ENCODE assay signal across 17 cellular contexts in the genomic region with DNA sequence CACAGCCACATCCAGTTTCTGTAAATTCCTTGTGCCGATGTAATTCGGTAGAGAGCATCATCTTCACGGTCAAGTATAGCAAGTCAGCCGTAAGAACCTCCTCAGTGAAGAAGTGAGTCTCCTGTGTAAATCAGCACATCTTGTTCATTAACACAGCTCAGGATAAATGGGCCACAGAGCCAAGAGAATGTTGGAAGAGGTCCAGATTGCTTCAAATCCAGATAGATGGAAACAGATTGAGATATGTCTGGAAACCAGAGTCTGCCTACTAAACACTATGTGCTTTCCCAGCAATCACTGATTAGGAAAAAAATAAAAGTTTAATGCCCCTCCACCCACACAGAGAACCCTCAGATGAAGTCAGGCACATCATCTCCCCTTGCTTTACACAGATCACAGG.
DNase-seq lines count a peak whose midpoint lies in the region.
"Had no signal": no experiment of that assay in that cellular context is flagged by ENCODE, and none has a peak within 500 bp of the region (broad histone marks: within the 10 kb centered on the region; RNA-seq: fewer than 3 reads in every experiment).

No MANE protein-coding gene starts in this region.

- H4K91ac ChIP-seq in trophoblast cell (ENCODE audit: low read depth, low read length), result no peak overlapping the region

- no peak overlapping the region for H3K27ac ChIP-seq in trophoblast cell (ENCODE audit: low read depth, low read length)
- H3K27ac ChIP-seq: 22Rv1, Peyer's patch had no signal

- H3K79me2 ChIP-seq in trophoblast cell (ENCODE audit: control insufficient read depth, insufficient read depth, low read length, poor library complexity), result no peaks in the 10 kb centered on the region

- no peak overlapping the region for H3K18ac ChIP-seq in trophoblast cell (ENCODE audit: low read length)

- H3K79me1 ChIP-seq in trophoblast cell (ENCODE audit: low read length), result no peaks in the 10 kb centered on the region

- H3K9ac ChIP-seq in trophoblast cell (ENCODE audit: low read length), result peak overlapping the region; percentile 58

- DNase-seq in NCI-H2029 (lab: John Stamatoyannopoulos, UW) (peak; percentile 16), NCI-H2029 treated with DMSO at 0.1 percent for 48 hours (lab: John Stamatoyannopoulos, UW) (no peak), NCI-H1694 (lab: John Stamatoyannopoulos, UW) (peak; percentile 81), NCI-H524 treated with DMSO at 0.1 percent for 48 hours (lab: John Stamatoyannopoulos, UW) (peak; percentile 58), trophoblast cell (no peak), 8988T (no peak), NOMO-1 treated with dmso at 0.1 percent for 144 hours (lab: John Stamatoyannopoulos, UW; ENCODE audit: unreplicated experiment) (no peak), kidney tubule cell (ENCODE audit: low spot score) (no peak)
- DNase-seq: C1 segment of cervical spinal cord, Karpas-422, NCI-H1417 treated with DMSO at 0.1 percent for 48 hours, NCI-H526 treated with DMSO at 0.1 percent for 48 hours, Peyer's patch, SHP77, SW 1271 had no signal

- no peaks in the 10 kb centered on the region for H3K9me3 ChIP-seq in trophoblast cell (ENCODE audit: insufficient read depth, low read depth, low read length)
- H3K9me3 ChIP-seq: Peyer's patch had no signal

- H3K4me2 ChIP-seq in trophoblast cell (ENCODE audit: low read length), result no peak overlapping the region

- no peaks in the 10 kb centered on the region for H3K36me3 ChIP-seq in trophoblast cell (ENCODE audit: control insufficient read depth in 1 of 2, insufficient read depth in 2 of 2, low read length in 2 of 2)
- H3K36me3 ChIP-seq: Peyer's patch had no signal

- no peak overlapping the region for H3K4ac ChIP-seq in trophoblast cell (ENCODE audit: low read depth, low read length)

- H4K8ac ChIP-seq in trophoblast cell (ENCODE audit: low read depth, low read length), result no peak overlapping the region

- no peak overlapping the region for H3K23ac ChIP-seq in trophoblast cell (ENCODE audit: low read length)

- H4K12ac ChIP-seq in trophoblast cell (ENCODE audit: low read depth, low read length), result no peak overlapping the region

- H2BK12ac ChIP-seq in trophoblast cell (ENCODE audit: low read length), result no peak overlapping the region

- H2BK5ac ChIP-seq in trophoblast cell (ENCODE audit: low read depth, low read length, poor library complexity), result no peak overlapping the region

- no peaks in the 10 kb centered on the region for H3K27me3 ChIP-seq in trophoblast cell (ENCODE audit: insufficient read depth, low read length)
- H3K27me3 ChIP-seq: Peyer's patch had no signal

- H3K14ac ChIP-seq in trophoblast cell (ENCODE audit: low read length), result no peak overlapping the region

- H2AK5ac ChIP-seq in trophoblast cell (ENCODE audit: low read length), result no peak overlapping the region

- no peak overlapping the region for H2AFZ ChIP-seq in trophoblast cell (ENCODE audit: insufficient read depth, low read length, poor library complexity)

- WGBS in trophoblast cell (ENCODE audit: extremely low coverage, insufficient coverage, insufficient read length), result no CpG with 5 or more reads among the region's 4 CpGs

- no peak overlapping the region for H2BK120ac ChIP-seq in trophoblast cell (ENCODE audit: insufficient read depth, low read length, poor library complexity)

- H3K4me3 ChIP-seq in trophoblast cell (ENCODE audit: low read depth, low read length), result no peak overlapping the region
- H3K4me3 ChIP-seq: GM12878, Peyer's patch had no signal

- H3K4me1 ChIP-seq in trophoblast cell (ENCODE audit: control insufficient read depth in 1 of 2, insufficient read depth in 2 of 2, low read length in 2 of 2), result no peaks in the 10 kb centered on the region
- H3K4me1 ChIP-seq: Peyer's patch had no signal

Comparison
In these comparisons a context has a peak if more than half of its experiments do, and no peak if none do; other contexts are left out.
1. DNase-seq: peak in NCI-H2029 (single experiment), NCI-H1694 (single experiment) and NCI-H524 treated with DMSO at 0.1 percent for 48 hours (single experiment); none in NCI-H2029 treated with DMSO at 0.1 percent for 48 hours (single experiment), trophoblast cell (0 of 2), 8988T (single experiment), NOMO-1 treated with dmso at 0.1 percent for 144 hours (single experiment) and kidney tubule cell (single experiment).